16 cellular contexts compared by ENCODE assay signal in genomic region chr9:116030532-116030931, GRCh38.
A peak's percentile ranks its signal among the peaks of the same experiment; 100 is the strongest.
DNase-seq lines count a peak whose midpoint lies in the region; ATAC-seq and TF ChIP-seq lines count a peak whose summit lies in the region.
"Had no signal": no experiment of that assay in that cellular context is flagged by ENCODE, and none has a peak within 500 bp of the region (broad histone marks: within the 10 kb centered on the region; RNA-seq: fewer than 3 reads in every experiment).

No MANE protein-coding gene starts in this region.

- H3K23ac ChIP-seq in IMR-90 (ENCODE audit: low read depth, low read length) = no peak overlapping the region

- no peak overlapping the region for H3K4me2 ChIP-seq in IMR-90 (ENCODE audit: low read depth, low read length)
- H3K4me2 ChIP-seq: BLaER1 treated with 17β-estradiol and CSF1 and Interleukin-3, amounts not matched to agents 10 nM and 100 nM had no signal

- peaks cover 5% of the 10 kb centered on the region for H3K4me1 ChIP-seq in IMR-90 (ENCODE audit: control insufficient read depth, insufficient read depth, low read length)

- H3K36me3 ChIP-seq in IMR-90 (ENCODE audit: control insufficient read depth, insufficient read depth, low read length) = no peaks in the 10 kb centered on the region
- H3K36me3 ChIP-seq: BLaER1 treated with 17β-estradiol and CSF1 and Interleukin-3, amounts not matched to agents 10 nM and 100 nM had no signal

- H3K9me3 ChIP-seq in IMR-90 (ENCODE audit: control insufficient read depth, insufficient read depth, low read length) = peaks cover 11% of the 10 kb centered on the region

- intact Hi-C loops in IMR-90 (cut with micrococcal nuclease) = no loop called here
- intact Hi-C loops in sciatic nerve (cut with DNase I) = no loop called here

- H2BK120ac ChIP-seq in IMR-90 (ENCODE audit: low read depth, low read length) = no peak overlapping the region

- no peak overlapping the region for H2BK15ac ChIP-seq in IMR-90 (ENCODE audit: low read depth, low read length)

- H3K4ac ChIP-seq in IMR-90 (ENCODE audit: low read depth, low read length) = no peak overlapping the region

- no peak overlapping the region for H3K9ac ChIP-seq in IMR-90 (ENCODE audit: low read depth, low read length)
- H3K9ac ChIP-seq: BLaER1 treated with 17β-estradiol and CSF1 and Interleukin-3, amounts not matched to agents 10 nM and 100 nM had no signal

- H4K91ac ChIP-seq in IMR-90 (ENCODE audit: insufficient read depth, low read depth, low read length) = no peak overlapping the region

- CTCF ChIA-PET in IMR-90 (lab: Yijun Ruan, JAX) = no interaction called here

- H2AK9ac ChIP-seq in IMR-90 (replicated peaks; ENCODE audit: low read depth, low read length, poor library complexity) = no peak overlapping the region

- TF ChIP-seq CTCF in IMR-90 (conservative IDR thresholded peaks at IDR 0.05; ENCODE audit: low read depth, low read length) (no peak), fibroblast of pulmonary artery (IDR thresholded peaks at IDR 0.05; ENCODE audit: low read length, missing control alignments) (no peak)

- POLR2A ChIA-PET in IMR-90 (lab: Charles Lee; ENCODE audit: unreplicated experiment) = no interaction called here

- H3K4me3 ChIP-seq in IMR-90 (ENCODE audit: insufficient read depth, low read depth, low read length) = no peak overlapping the region
- H3K4me3 ChIP-seq in fibroblast of pulmonary artery (replicated peaks; ENCODE audit: low read depth, low read length) = no peak overlapping the region
- H3K4me3 ChIP-seq: BLaER1 treated with 17β-estradiol and CSF1 and Interleukin-3, amounts not matched to agents 10 nM and 100 nM; GM12878 had no signal

- no peak overlapping the region for H2AK5ac ChIP-seq in IMR-90 (ENCODE audit: low read depth, low read length)

- DNase-seq in EH (ENCODE audit: low read depth) (peak; percentile 44), IMR-90 (peak; percentile 15), astrocyte of the hippocampus (ENCODE audit: low read depth, low spot score) (peak; percentile 11), fibroblast of pulmonary artery (ENCODE audit: low read depth) (peak; percentile 20), sciatic nerve (ENCODE audit: low spot score) (no peak)
- no peak for DNase-seq in activated CD4-positive, CD25-positive, alpha-beta regulatory T cell (lab: John Stamatoyannopoulos, UW)
- DNase-seq in activated effector memory CD4-positive, alpha-beta T cell treated with Interleukin-2 at 50 U/mL for 16 hours = no peak
- DNase-seq: 8988T; Calu3; CD8-positive, alpha-beta T cell; DND-41; H9 had no signal

- H3K27ac ChIP-seq in IMR-90 (ENCODE audit: insufficient read depth, low read length) = no peak overlapping the region
- H3K27ac ChIP-seq: BLaER1 treated with 17β-estradiol and CSF1 and Interleukin-3, amounts not matched to agents 10 nM and 100 nM had no signal

- no peak overlapping the region for H3K18ac ChIP-seq in IMR-90 (ENCODE audit: low read depth, low read length)

- TF ChIP-seq POLR2A in IMR-90 (IDR thresholded peaks at IDR 0.05; ENCODE audit: low read depth, low read length) = no peak

- no peaks in the 10 kb centered on the region for H4K20me1 ChIP-seq in IMR-90 (ENCODE audit: insufficient read depth, low read length)
- H4K20me1 ChIP-seq: BLaER1 treated with 17β-estradiol and CSF1 and Interleukin-3, amounts not matched to agents 10 nM and 100 nM had no signal

- H2BK20ac ChIP-seq in IMR-90 (ENCODE audit: low read depth, low read length) = no peak overlapping the region

- no peak overlapping the region for H3K14ac ChIP-seq in IMR-90 (replicated peaks; ENCODE audit: low read depth, low read length)

- BruUV-seq in IMR-90 (replicated peaks; lab: Mats Ljungman, UMichigan) = no TSS peak

- no peaks in the 10 kb centered on the region for H3K79me1 ChIP-seq in IMR-90 (ENCODE audit: low read depth in 1 of 2, low read length in 2 of 2)

- H4K5ac ChIP-seq in IMR-90 (ENCODE audit: low read depth, low read length) = no peak overlapping the region; the same call in 1 of the 2 replicates

- no peaks in the 10 kb centered on the region for H3K9me1 ChIP-seq in IMR-90 (ENCODE audit: insufficient read depth, low read length)

- no peak overlapping the region for H3K56ac ChIP-seq in IMR-90 (ENCODE audit: extremely low read depth, insufficient read depth, low read length)

- dilution Hi-C loops in IMR-90 (cut with HindIII; ENCODE audit: low sequenced_read_pairs, unreplicated experiment) = no loop called here

- no peak for TF ChIP-seq RAD21 in IMR-90 (IDR thresholded peaks at IDR 0.05; ENCODE audit: low read length)

- H2BK5ac ChIP-seq in IMR-90 (ENCODE audit: low read depth, low read length, poor library complexity, severe bottlenecking) = no peak overlapping the region

- no peak for ATAC-seq in IMR-90 (ENCODE audit: low read depth)
- no peak for ATAC-seq in GM21381 (IDR thresholded peaks at IDR 0.05; ENCODE audit: unreplicated experiment)
- ATAC-seq in sciatic nerve = no peak
- ATAC-seq: CD8-positive, alpha-beta T cell; GM12878; HepG2 had no signal

- no peak overlapping the region for H4K8ac ChIP-seq in IMR-90 (ENCODE audit: low read depth in 2 of 2, low read length in 2 of 2)

- in situ Hi-C loops in IMR-90 (cut with MboI; ENCODE audit: low sequenced_read_pairs) = no loop called here

- H2AFZ ChIP-seq in IMR-90 (replicated peaks; ENCODE audit: low read length, poor library complexity) = no peak overlapping the region

- H3K27me3 ChIP-seq in IMR-90 (ENCODE audit: control insufficient read depth, insufficient read depth, low read length) = no peaks in the 10 kb centered on the region
- H3K27me3 ChIP-seq: BLaER1 treated with 17β-estradiol and CSF1 and Interleukin-3, amounts not matched to agents 10 nM and 100 nM had no signal

TF ChIP-seq in IMR-90, 13 proteins besides CTCF, POLR2A, EP300 and RAD21:
- TF ChIP-seq USF2 (IDR thresholded peaks at IDR 0.05; ENCODE audit: low read depth, low read length) (no peak), SMC3 (IDR thresholded peaks at IDR 0.05; ENCODE audit: low read depth, low read length) (no peak), RCOR1 (IDR thresholded peaks at IDR 0.05; ENCODE audit: insufficient replicate concordance, low read length) (no peak), MAFK (IDR thresholded peaks at IDR 0.05; ENCODE audit: low read depth, low read length) (no peak), RFX5 (IDR thresholded peaks at IDR 0.05; ENCODE audit: low read depth, low read length) (no peak), MXI1 (IDR thresholded peaks at IDR 0.05; ENCODE audit: borderline replicate concordance, low read depth, low read length) (no peak), FOS (IDR thresholded peaks at IDR 0.05; ENCODE audit: low read depth, low read length) (no peak)

Comparison
In these comparisons a context has a peak if more than half of its experiments do, and no peak if none do; other contexts are left out.
1. DNase-seq: peak in EH (single experiment), IMR-90 (single experiment), astrocyte of the hippocampus (single experiment) and fibroblast of pulmonary artery (single experiment); none in activated CD4-positive, CD25-positive, alpha-beta regulatory T cell (0 of 4), activated effector memory CD4-positive, alpha-beta T cell treated with Interleukin-2 at 50 U/mL for 16 hours (single experiment) and sciatic nerve (single experiment).